20 cellular contexts compared by ENCODE assay signal in the genomic region with DNA sequence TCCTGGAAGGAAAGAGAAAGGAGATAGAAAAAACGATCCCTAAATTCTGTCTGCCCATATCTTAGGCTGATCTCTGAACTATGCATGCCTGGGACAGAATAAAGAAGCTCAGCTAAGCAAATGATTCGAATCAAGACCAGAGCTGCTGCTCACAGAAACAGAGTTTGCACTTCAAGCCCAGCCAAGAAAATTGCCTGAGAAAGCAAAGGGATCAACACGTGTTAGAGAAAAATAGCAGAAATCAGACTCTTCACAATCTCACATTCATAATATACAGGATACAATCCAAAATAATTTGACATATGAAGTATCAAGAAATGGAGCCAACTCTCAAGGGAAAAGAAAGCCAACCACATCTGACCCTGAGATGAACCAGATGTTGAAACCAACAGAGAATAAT.
"Had no signal": no experiment of that assay in that cellular context is flagged by ENCODE, and none has a peak within 500 bp of the region (broad histone marks: within the 10 kb centered on the region; RNA-seq: fewer than 3 reads in every experiment).

No MANE protein-coding gene starts in this region.

- H3K9me3 ChIP-seq: prostate gland, right lobe of liver, stomach, testis, upper lobe of left lung had no signal

- DNase-seq: activated CD4-positive, alpha-beta T cell treated with anti-CD3 and anti-CD28 coated beads, Interleukin-2, amount 50 U/mL, for 1 hour; activated CD8-positive, alpha-beta memory T cell treated with anti-CD3 and anti-CD28 coated beads for 24 hours; activated gamma-delta T cell treated with Interleukin-2 at 50 U/mL for 16 hours; activated naive CD8-positive, alpha-beta T cell treated with anti-CD3 and anti-CD28 coated beads, Interleukin-2, amount 10 ng/mL, durations not matched to agents 7 days and 5 days; anterior cingulate cortex; cerebellar nuclear complex; effector memory CD8-positive, alpha-beta T cell; left colon; nucleus accumbens; right lobe of liver; stimulated activated CD4-positive, alpha-beta T cell treated with anti-CD3 and anti-CD28 coated beads, Interleukin-1b, Interleukin-23, amount 100 ng/mL, for 48 hours; stomach; T-helper 1 cell; T1000; testis; upper lobe of left lung had no signal

- H3K4me1 Mint-ChIP-seq: activated naive CD8-positive, alpha-beta T cell treated with anti-CD3 and anti-CD28 coated beads, Interleukin-2, amount 10 ng/mL, durations not matched to agents 7 days and 5 days had no signal

- H3K4me3 Mint-ChIP-seq: activated naive CD8-positive, alpha-beta T cell treated with anti-CD3 and anti-CD28 coated beads, Interleukin-2, amount 10 ng/mL, durations not matched to agents 7 days and 5 days; dendritic cell treated with granulocyte-macrophage colony-stimulating factor and Interleukin-4, amounts not matched to agents 40 ng/mL and 50 ng/mL, for 4 days; effector memory CD8-positive, alpha-beta T cell; natural killer cell treated with Interleukin-12 subunit alpha and Interleukin-12 subunit beta and Interleukin-15 and Interleukin-18, amount 100 ng/mL, for 72 hours had no signal

- H3K27ac ChIP-seq: epithelial cell of prostate, prostate gland, right lobe of liver, stomach, upper lobe of left lung had no signal

- H3K27me3 Mint-ChIP-seq: dendritic cell treated with granulocyte-macrophage colony-stimulating factor and Interleukin-4, amounts not matched to agents 40 ng/mL and 50 ng/mL, for 4 days had no signal

- H3K9me3 Mint-ChIP-seq: activated naive CD8-positive, alpha-beta T cell treated with anti-CD3 and anti-CD28 coated beads, Interleukin-2, amount 10 ng/mL, durations not matched to agents 7 days and 5 days; dendritic cell treated with granulocyte-macrophage colony-stimulating factor and Interleukin-4, amounts not matched to agents 40 ng/mL and 50 ng/mL, for 4 days; natural killer cell treated with Interleukin-12 subunit alpha and Interleukin-12 subunit beta and Interleukin-15 and Interleukin-18, amount 100 ng/mL, for 72 hours had no signal

- H3K4me1 ChIP-seq: prostate gland, right lobe of liver, stomach had no signal

- H3K27ac Mint-ChIP-seq: activated naive CD8-positive, alpha-beta T cell treated with anti-CD3 and anti-CD28 coated beads, Interleukin-2, amount 10 ng/mL, durations not matched to agents 7 days and 5 days; dendritic cell treated with granulocyte-macrophage colony-stimulating factor and Interleukin-4, amounts not matched to agents 40 ng/mL and 50 ng/mL, for 4 days; effector memory CD8-positive, alpha-beta T cell; natural killer cell treated with Interleukin-12 subunit alpha and Interleukin-12 subunit beta and Interleukin-15 and Interleukin-18, amount 100 ng/mL, for 72 hours had no signal

- H3K36me3 Mint-ChIP-seq: activated naive CD8-positive, alpha-beta T cell treated with anti-CD3 and anti-CD28 coated beads, Interleukin-2, amount 10 ng/mL, durations not matched to agents 7 days and 5 days; natural killer cell treated with Interleukin-12 subunit alpha and Interleukin-12 subunit beta and Interleukin-15 and Interleukin-18, amount 100 ng/mL, for 72 hours had no signal

- H3K27me3 ChIP-seq: right lobe of liver, stomach, testis, upper lobe of left lung had no signal

- H3K4me3 ChIP-seq: prostate gland, right lobe of liver, stomach, testis, upper lobe of left lung had no signal

- H3K36me3 ChIP-seq: prostate gland, right lobe of liver, stomach, upper lobe of left lung had no signal
